19 cellular contexts compared by ENCODE assay signal in the genomic region with DNA sequence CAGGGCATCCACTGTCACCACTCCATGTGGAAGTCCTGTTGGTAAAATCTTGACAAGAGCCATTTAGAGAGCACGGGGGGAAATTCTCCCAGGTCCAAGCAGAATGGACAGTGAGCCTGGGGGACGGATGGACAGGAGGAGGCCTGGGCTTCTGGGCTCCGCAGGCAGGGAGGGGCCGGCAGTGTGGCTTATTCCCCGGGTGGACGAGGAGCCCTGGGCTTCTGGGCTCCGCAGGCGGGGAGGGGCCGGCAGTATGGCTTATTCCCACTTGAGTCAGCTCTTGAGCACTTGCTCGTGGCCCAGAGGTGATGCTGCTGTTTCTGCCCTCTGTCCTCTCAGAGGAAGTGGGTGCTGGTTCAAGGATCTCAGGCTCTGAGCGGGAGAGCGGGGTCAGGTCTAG. TPM values are rescaled to one million over a fixed set of nuclear protein-coding genes. Genes with fewer than 3 reads are reported as not detected.
"Had no signal": no experiment of that assay in that cellular context is flagged by ENCODE, and none has a peak within 500 bp of the region (broad histone marks: within the 10 kb centered on the region; RNA-seq: fewer than 3 reads in every experiment).

No MANE protein-coding gene starts in this region.

- H3K27ac Mint-ChIP-seq: activated CD4-positive, alpha-beta memory T cell treated with anti-CD3 and anti-CD28 coated beads, Interleukin-2, amount 10 ng/mL, durations not matched to agents 7 days and 5 days; activated CD4-positive, alpha-beta T cell treated with anti-CD3 and anti-CD28 coated beads, Interleukin-2, amount 10 ng/mL, durations not matched to agents 24 days and 14 days; activated T-cell treated with anti-CD3 and anti-CD28 coated beads, Interleukin-2, amount 50 U/mL, for 72 hours; dendritic cell treated with granulocyte-macrophage colony-stimulating factor and Interleukin-4, amounts not matched to agents 40 ng/mL and 50 ng/mL, for 4 days; naive B cell had no signal

- H3K27me3 Mint-ChIP-seq: activated CD4-positive, alpha-beta memory T cell treated with anti-CD3 and anti-CD28 coated beads, Interleukin-2, amount 10 ng/mL, durations not matched to agents 7 days and 5 days; activated CD4-positive, alpha-beta T cell treated with anti-CD3 and anti-CD28 coated beads, Interleukin-2, amount 10 ng/mL, durations not matched to agents 24 days and 14 days; dendritic cell treated with granulocyte-macrophage colony-stimulating factor and Interleukin-4, amounts not matched to agents 40 ng/mL and 50 ng/mL, for 4 days; naive B cell had no signal

- H3K9me3 Mint-ChIP-seq: activated CD4-positive, alpha-beta memory T cell treated with anti-CD3 and anti-CD28 coated beads, Interleukin-2, amount 10 ng/mL, durations not matched to agents 7 days and 5 days; activated CD4-positive, alpha-beta T cell treated with anti-CD3 and anti-CD28 coated beads, Interleukin-2, amount 10 ng/mL, durations not matched to agents 24 days and 14 days; activated naive CD4-positive, alpha-beta T cell treated with anti-CD3 and anti-CD28 coated beads, Interleukin-2, amount 50 U/mL, for 72 hours; activated T-cell treated with anti-CD3 and anti-CD28 coated beads, Interleukin-2, amount 50 U/mL, for 72 hours; dendritic cell treated with granulocyte-macrophage colony-stimulating factor and Interleukin-4, amounts not matched to agents 40 ng/mL and 50 ng/mL, for 4 days had no signal

- DNase-seq: activated CD4-positive, alpha-beta memory T cell treated with anti-CD3 and anti-CD28 coated beads, Interleukin-2, amount 10 ng/mL, durations not matched to agents 7 days and 5 days; activated CD4-positive, alpha-beta T cell treated with anti-CD3 and anti-CD28 coated beads, Interleukin-2, amount 10 ng/mL, durations not matched to agents 24 days and 14 days; activated effector memory CD4-positive, alpha-beta T cell treated with Interleukin-2 at 50 U/mL for 16 hours; activated T-cell treated with anti-CD3 and anti-CD28 coated beads, Interleukin-2, amount 50 U/mL, for 72 hours; effector CD8-positive, alpha-beta T cell; foreskin keratinocyte; lower lobe of right lung; naive B cell; ovary; spleen; stimulated activated CD4-positive, alpha-beta T cell treated with anti-CD3 and anti-CD28 coated beads, Interleukin-4, amount 100 ng/mL, for 1 hour; stimulated activated naive CD4-positive, alpha-beta T cell; SW 1271; upper lobe of left lung had no signal

- ATAC-seq: activated naive CD4-positive, alpha-beta T cell treated with anti-CD3 and anti-CD28 coated beads, Interleukin-2, amount 50 U/mL, for 72 hours; activated T-cell treated with anti-CD3 and anti-CD28 coated beads, Interleukin-2, amount 50 U/mL, for 72 hours; foreskin keratinocyte; lower lobe of right lung had no signal

- H3K4me3 ChIP-seq: ascending aorta, breast epithelium, lower lobe of right lung, ovary, prostate gland, spleen, upper lobe of left lung had no signal

- H3K4me3 Mint-ChIP-seq: activated CD4-positive, alpha-beta memory T cell treated with anti-CD3 and anti-CD28 coated beads, Interleukin-2, amount 10 ng/mL, durations not matched to agents 7 days and 5 days; activated CD4-positive, alpha-beta T cell treated with anti-CD3 and anti-CD28 coated beads, Interleukin-2, amount 10 ng/mL, durations not matched to agents 24 days and 14 days; activated T-cell treated with anti-CD3 and anti-CD28 coated beads, Interleukin-2, amount 50 U/mL, for 72 hours; dendritic cell treated with granulocyte-macrophage colony-stimulating factor and Interleukin-4, amounts not matched to agents 40 ng/mL and 50 ng/mL, for 4 days; naive B cell had no signal

RNA-seq across cellular contexts. Expression of gene CPNE7, which starts 37.3 kb away (rescaled TPM):
- total RNA-seq: ascending aorta had no signal
